Comparison of ENCODE assay signal across 10 cellular contexts in genomic region chr12:32120419-32120818, GRCh38. TPM values are rescaled to one million over a fixed set of nuclear protein-coding genes. Genes with fewer than 3 reads are reported as not detected.
DNase-seq lines count a peak whose midpoint lies in the region; ATAC-seq, FAIRE-seq and TF ChIP-seq lines count a peak whose summit lies in the region.
"Had no signal": no experiment of that assay in that cellular context is flagged by ENCODE, and none has a peak within 500 bp of the region (broad histone marks: within the 10 kb centered on the region; RNA-seq: fewer than 3 reads in every experiment).

No MANE protein-coding gene starts in this region.

- H3K27ac ChIP-seq in OCI-LY7 (ENCODE audit: low read depth, low read length, poor library complexity, severe bottlenecking) (no peak overlapping the region), pancreas (no peak overlapping the region), Peyer's patch (no peak overlapping the region)

- peaks cover 87% of the 10 kb centered on the region for H3K79me2 ChIP-seq in OCI-LY7 (ENCODE audit: insufficient read depth, low read depth, low read length)

- no peak for TF ChIP-seq CTCF in OCI-LY7 (conservative IDR thresholded peaks at IDR 0.05; ENCODE audit: low read length)
- no peak for TF ChIP-seq CTCF in pancreas (IDR thresholded peaks at IDR 0.05)
- no peak for TF ChIP-seq CTCF in Peyer's patch (IDR thresholded peaks at IDR 0.05)

- H3K4me2 ChIP-seq in OCI-LY7 (ENCODE audit: low read length), result no peak overlapping the region

- no peaks in the 10 kb centered on the region for H3K9me3 Mint-ChIP-seq in activated T-cell treated with anti-CD3 and anti-CD28 coated beads, Interleukin-2, amount 50 U/mL, for 72 hours
- H3K9me3 Mint-ChIP-seq: dendritic cell treated with granulocyte-macrophage colony-stimulating factor and Interleukin-4, amounts not matched to agents 40 ng/mL and 50 ng/mL, for 4 days had no signal

- in situ Hi-C loops in SK-MEL-5 (cut with HindIII; ENCODE audit: low pct_unique_long_range_greater_than_20kb, low sequenced_read_pairs), result no loop called here

- H3K4me3 ChIP-seq in OCI-LY7 (ENCODE audit: low read depth, low read length, poor library complexity, severe bottlenecking) (no peak overlapping the region), pancreas (no peak overlapping the region), Peyer's patch (no peak overlapping the region)

- no peaks in the 10 kb centered on the region for H4K20me1 ChIP-seq in OCI-LY7 (ENCODE audit: insufficient read depth, low read length)

- WGBS in pancreas, 2 donors, result 68 to 77% methylated on average over 2 of the region's 2 CpGs

- no peak overlapping the region for H2AFZ ChIP-seq in OCI-LY7 (ENCODE audit: low read length)

- H3K4me1 Mint-ChIP-seq in activated T-cell treated with anti-CD3 and anti-CD28 coated beads, Interleukin-2, amount 50 U/mL, for 72 hours (ENCODE audit: low read depth), result peaks cover 19% of the 10 kb centered on the region

- intact Hi-C loops in OCI-LY7 (cut with micrococcal nuclease; ENCODE audit: unreplicated experiment) (no loop called here), pancreas (cut with DNase I) (no loop called here)

- BruUV-seq in OCI-LY7 (replicated peaks; lab: Mats Ljungman, UMichigan), result no TSS peak

- no peak for TF ChIP-seq POLR2A in Peyer's patch (IDR thresholded peaks at IDR 0.05)

- no peaks in the 10 kb centered on the region for H3K36me3 Mint-ChIP-seq in activated T-cell treated with anti-CD3 and anti-CD28 coated beads, Interleukin-2, amount 50 U/mL, for 72 hours (ENCODE audit: insufficient read depth in 2 of 2)

- no peaks in the 10 kb centered on the region for H3K9me2 ChIP-seq in OCI-LY7 (ENCODE audit: insufficient read depth, low read length)

- CTCF ChIA-PET in OCI-LY7 (lab: Charles Lee; ENCODE audit: unreplicated experiment), result no interaction called here

- FAIRE-seq in pancreas (lab: Jason Lieb, UNC), result no peak

- peaks cover 21% of the 10 kb centered on the region for H3K36me3 ChIP-seq in OCI-LY7 (ENCODE audit: insufficient read depth, low read length)
- H3K36me3 ChIP-seq in pancreas, result no peaks in the 10 kb centered on the region
- H3K36me3 ChIP-seq in Peyer's patch, result no peaks in the 10 kb centered on the region

- POLR2A ChIA-PET in OCI-LY7 (lab: Charles Lee), result interaction anchor here (0.6 to 2.7 kb wide), 9 partner anchors 10 to 304 kb away, joined by 3 to 16 read pairs (median 4); no protein-coding TSS in a partner anchor

- no peaks in the 10 kb centered on the region for H3K27me3 ChIP-seq in pancreas
- no peaks in the 10 kb centered on the region for H3K27me3 ChIP-seq in Peyer's patch

- no peak overlapping the region for H3K4me3 Mint-ChIP-seq in activated T-cell treated with anti-CD3 and anti-CD28 coated beads, Interleukin-2, amount 50 U/mL, for 72 hours
- H3K4me3 Mint-ChIP-seq: dendritic cell treated with granulocyte-macrophage colony-stimulating factor and Interleukin-4, amounts not matched to agents 40 ng/mL and 50 ng/mL, for 4 days had no signal

- peaks cover 31% of the 10 kb centered on the region for H3K4me1 ChIP-seq in OCI-LY7 (ENCODE audit: insufficient read depth, low read length, poor library complexity, severe bottlenecking)
- H3K4me1 ChIP-seq in pancreas, result peaks cover 0 to 3% (median 0%) of the 10 kb centered on the region in 3 donors
- H3K4me1 ChIP-seq in Peyer's patch, result no peaks in the 10 kb centered on the region

- H3K9me3 ChIP-seq in OCI-LY7 (ENCODE audit: low read length), result no peaks in the 10 kb centered on the region
- no peaks in the 10 kb centered on the region for H3K9me3 ChIP-seq in pancreas
- no peaks in the 10 kb centered on the region for H3K9me3 ChIP-seq in Peyer's patch

- ATAC-seq in activated T-cell treated with anti-CD3 and anti-CD28 coated beads, Interleukin-2, amount 50 U/mL, for 72 hours (replicated peaks in 1 of 2), result peak; percentile 77 to 84
- ATAC-seq in HG02885 (IDR thresholded peaks at IDR 0.05; ENCODE audit: poor library complexity, unreplicated experiment) (peak; percentile 88), pancreas (no peak)
- peak; percentile 75 for ATAC-seq in stimulated activated naive CD8-positive, alpha-beta T cell treated with anti-CD3 and anti-CD28 coated beads, Interleukin-15, Interleukin-2, amounts not matched to agents 100 U/mL and 50 U/mL, for 24 hours

- H3K27ac Mint-ChIP-seq in activated T-cell treated with anti-CD3 and anti-CD28 coated beads, Interleukin-2, amount 50 U/mL, for 72 hours, result no peak overlapping the region
- H3K27ac Mint-ChIP-seq: dendritic cell treated with granulocyte-macrophage colony-stimulating factor and Interleukin-4, amounts not matched to agents 40 ng/mL and 50 ng/mL, for 4 days had no signal

- H3K27me3 Mint-ChIP-seq in activated T-cell treated with anti-CD3 and anti-CD28 coated beads, Interleukin-2, amount 50 U/mL, for 72 hours (ENCODE audit: low read depth), result peaks cover 8% of the 10 kb centered on the region
- H3K27me3 Mint-ChIP-seq: dendritic cell treated with granulocyte-macrophage colony-stimulating factor and Interleukin-4, amounts not matched to agents 40 ng/mL and 50 ng/mL, for 4 days had no signal

- DNase-seq in activated T-cell treated with anti-CD3 and anti-CD28 coated beads, Interleukin-2, amount 50 U/mL, for 72 hours, result no peak
- no peak for DNase-seq in activated T-cell treated with anti-CD3 and anti-CD28 coated beads, Interleukin-2, amount 50 U/mL, for 1 hour
- DNase-seq in SK-MEL-5 (ENCODE audit: low read depth, low spot score) (peak; percentile 28), OCI-LY7 (ENCODE audit: low spot score) (no peak), pancreas (no peak), Peyer's patch (no peak)
- no peak for DNase-seq in stimulated activated naive CD8-positive, alpha-beta T cell treated with anti-CD3 and anti-CD28 coated beads, Interleukin-15, Interleukin-2, amounts not matched to agents 100 U/mL and 50 U/mL, for 24 hours
- DNase-seq: GOT3 had no signal

RNA-seq across cellular contexts. Expression of gene BICD1, which starts 13.8 kb away (rescaled TPM):
- 10 to 100 TPM; 14.3 to 15.3 TPM for total RNA-seq in activated T-cell treated with anti-CD3 and anti-CD28 coated beads, Interleukin-2, amount 50 U/mL, for 72 hours
- total RNA-seq in SK-MEL-5 (2014; rRNA removed; shearing (Covaris generic)), result 8.1 and 10.3 TPM in 2 replicates
- 12.7 and 19.2 TPM in 2 replicates for polyA plus RNA-seq in SK-MEL-5 (2015; cell fraction: cytosol; rRNA removed)
- 29.3 and 34.7 TPM in 2 replicates for polyA plus RNA-seq in SK-MEL-5 (2015; cell fraction: nucleus; rRNA removed)
- 40.4 and 42.9 TPM in 2 replicates for total RNA-seq in OCI-LY7 (2014; rRNA removed; shearing (Covaris generic))
- 88.2 and 99.5 TPM in 2 replicates for total RNA-seq in OCI-LY7 (2022)
- total RNA-seq in pancreas, result 1 to 10 TPM; 2.4 to 8.1 (median 3.4) TPM
- 1 to 10 TPM; 2.5 to 3.5 TPM for polyA plus RNA-seq in pancreas
- total RNA-seq in Peyer's patch, result 10 to 100 TPM in 2 of 4 donors, 1 to 10 TPM in 2; 3.5 to 39.6 (median 10.5) TPM

Comparison
In these comparisons a context has a peak if more than half of its experiments do, and no peak if none do; other contexts are left out.
1. ATAC-seq: peak in activated T-cell treated with anti-CD3 and anti-CD28 coated beads, Interleukin-2, amount 50 U/mL, for 72 hours (2 of 2), HG02885 (single experiment) and stimulated activated naive CD8-positive, alpha-beta T cell treated with anti-CD3 and anti-CD28 coated beads, Interleukin-15, Interleukin-2, amounts not matched to agents 100 U/mL and 50 U/mL, for 24 hours (single experiment); none in pancreas (0 of 4).